In the genomic region with DNA sequence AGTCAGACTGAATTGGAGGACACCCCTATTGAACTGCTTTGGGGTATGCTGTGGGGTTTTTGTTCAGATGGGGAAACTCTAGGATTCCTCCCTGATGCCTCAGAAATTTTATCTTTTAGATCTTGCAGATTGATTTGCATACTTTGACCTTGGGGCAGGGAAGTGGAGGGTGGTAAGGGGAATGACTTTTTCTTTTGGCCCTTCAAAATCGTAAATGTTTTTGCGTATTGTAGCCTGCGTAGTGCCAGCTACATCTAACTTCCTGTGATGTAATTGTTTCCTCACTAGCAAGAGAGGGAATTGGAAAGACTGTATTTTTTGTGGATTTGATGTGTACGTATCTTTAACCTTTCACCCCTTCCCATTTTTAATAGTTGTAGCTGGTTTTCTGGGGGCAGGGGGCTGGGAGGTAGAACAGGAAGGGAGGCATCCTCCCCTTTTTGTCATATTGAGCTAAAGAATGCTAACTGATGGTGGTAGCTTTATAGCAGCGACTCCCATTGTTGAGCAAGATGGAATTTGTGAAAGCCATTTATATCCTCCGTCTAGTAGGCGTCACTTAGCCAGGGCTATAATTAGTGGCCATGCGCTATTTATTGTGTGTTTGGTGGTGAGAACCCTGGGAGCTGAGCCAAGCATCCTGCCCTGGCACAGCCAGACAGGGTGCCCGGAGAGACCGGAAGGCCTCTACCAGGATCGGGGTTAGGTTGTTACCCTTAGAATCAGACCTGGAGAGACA, we compare ENCODE assay signal across 15 cellular contexts. TPM values are rescaled to one million over a fixed set of nuclear protein-coding genes. Genes with fewer than 3 reads are reported as not detected.
DNase-seq lines count a peak whose midpoint lies in the region; ATAC-seq and TF ChIP-seq lines count a peak whose summit lies in the region.
"Had no signal": no experiment of that assay in that cellular context is flagged by ENCODE, and none has a peak within 500 bp of the region (broad histone marks: within the 10 kb centered on the region; RNA-seq: fewer than 3 reads in every experiment).

No MANE protein-coding gene starts in this region.

- no peak for TF ChIP-seq CTCF in NB4 (IDR thresholded peaks at IDR 0.05; ENCODE audit: low read depth, low read length)
- TF ChIP-seq CTCF in right atrium auricular region (IDR thresholded peaks at IDR 0.05) = no peak
- TF ChIP-seq CTCF in body of pancreas (IDR thresholded peaks at IDR 0.05) = no peak

- H3K36me3 ChIP-seq in right atrium auricular region (peaks cover 29% of the 10 kb centered on the region), body of pancreas (replicated peaks in 1 of 2; ENCODE audit: insufficient read depth in 1 of 2, low read depth in 2 of 2) (no peaks in the 10 kb centered on the region)
- H3K36me3 ChIP-seq: neutrophil had no signal

- peaks cover 0 to 56% of the 10 kb centered on the region in 2 donors for H3K4me1 ChIP-seq in right atrium auricular region
- peaks cover 9% of the 10 kb centered on the region for H3K4me1 ChIP-seq in body of pancreas

- H3K27ac ChIP-seq in right atrium auricular region (peak overlapping the region; percentile 52 to 71), body of pancreas (no peak overlapping the region)
- H3K27ac ChIP-seq: neutrophil, suprapubic skin had no signal

- H3K27me3 ChIP-seq in right atrium auricular region (no peaks in the 10 kb centered on the region), body of pancreas (no peaks in the 10 kb centered on the region)
- H3K27me3 ChIP-seq: suprapubic skin had no signal

- DNase-seq in H4 (ENCODE audit: low spot score) (peak; percentile 39), NB4 (ENCODE audit: low read depth) (peak; percentile 58), right atrium auricular region (ENCODE audit: low spot score) (no peak), body of pancreas (no peak), GM19238 (ENCODE audit: insufficient read length, low spot score) (no peak)
- DNase-seq in activated CD8-positive, alpha-beta T cell treated with anti-CD3 and anti-CD28 coated beads, Interleukin-2, amount 10 ng/mL, durations not matched to agents 7 days and 5 days = no peak
- no peak for DNase-seq in effector CD8-positive, alpha-beta T cell (lab: John Stamatoyannopoulos, UW)
- DNase-seq: activated naive CD4-positive, alpha-beta T cell treated with Interleukin-2 at 50 U/mL for 16 hours; CD8-positive, alpha-beta T cell; central memory CD4-positive, alpha-beta T cell; H9; mammary epithelial cell had no signal

- CTCF ChIA-PET in activated CD8-positive, alpha-beta T cell treated with anti-CD3 and anti-CD28 coated beads, Interleukin-2, amount 10 ng/mL, durations not matched to agents 7 days and 5 days (lab: Charles Lee) = interaction anchor here (0.9 kb wide), 1 partner anchor 154 kb away, joined by 4 read pairs; no protein-coding TSS in a partner anchor

- no peak for ATAC-seq in activated CD8-positive, alpha-beta T cell treated with anti-CD3 and anti-CD28 coated beads, Interleukin-2, amount 10 ng/mL, durations not matched to agents 7 days and 5 days
- no peak for ATAC-seq in HG02981 (IDR thresholded peaks at IDR 0.05; ENCODE audit: unreplicated experiment)
- no peak for ATAC-seq in body of pancreas
- ATAC-seq: CD8-positive, alpha-beta T cell had no signal

- H3K9me3 ChIP-seq in right atrium auricular region (no peaks in the 10 kb centered on the region), body of pancreas (no peaks in the 10 kb centered on the region)
- H3K9me3 ChIP-seq: neutrophil, suprapubic skin had no signal

- no peaks in the 10 kb centered on the region for H3K9me3 Mint-ChIP-seq in activated CD8-positive, alpha-beta T cell treated with anti-CD3 and anti-CD28 coated beads, Interleukin-2, amount 10 ng/mL, durations not matched to agents 7 days and 5 days (ENCODE audit: insufficient read depth)
- H3K9me3 Mint-ChIP-seq: CD8-positive, alpha-beta T cell; H9 had no signal

- H3K4me3 ChIP-seq in NB4 (ENCODE audit: low read depth, low read length) (no peak overlapping the region), right atrium auricular region (no peak overlapping the region), body of pancreas (no peak overlapping the region)
- H3K4me3 ChIP-seq: suprapubic skin had no signal

- intact Hi-C loops in body of pancreas (cut with DNase I) = no loop called here

- POLR2A ChIA-PET in activated CD8-positive, alpha-beta T cell treated with anti-CD3 and anti-CD28 coated beads, Interleukin-2, amount 10 ng/mL, durations not matched to agents 7 days and 5 days (lab: Charles Lee) = interaction anchor here (1.5 kb wide), 1 partner anchor 23 kb away, joined by 4 read pairs; no protein-coding TSS in a partner anchor

- H3K4me3 Mint-ChIP-seq in activated CD8-positive, alpha-beta T cell treated with anti-CD3 and anti-CD28 coated beads, Interleukin-2, amount 10 ng/mL, durations not matched to agents 7 days and 5 days = no peak overlapping the region
- H3K4me3 Mint-ChIP-seq: CD8-positive, alpha-beta T cell; H9 had no signal

- no peak for TF ChIP-seq POLR2A in NB4 (IDR thresholded peaks at IDR 0.05; ENCODE audit: extremely low read depth, insufficient read length)
- no peak for TF ChIP-seq POLR2A in body of pancreas (IDR thresholded peaks at IDR 0.05)

- no peaks in the 10 kb centered on the region for H3K27me3 Mint-ChIP-seq in activated CD8-positive, alpha-beta T cell treated with anti-CD3 and anti-CD28 coated beads, Interleukin-2, amount 10 ng/mL, durations not matched to agents 7 days and 5 days (ENCODE audit: low read depth)

- H3K36me3 Mint-ChIP-seq in activated CD8-positive, alpha-beta T cell treated with anti-CD3 and anti-CD28 coated beads, Interleukin-2, amount 10 ng/mL, durations not matched to agents 7 days and 5 days (ENCODE audit: low read depth) = peaks cover 96% of the 10 kb centered on the region

- H3K27ac Mint-ChIP-seq in activated CD8-positive, alpha-beta T cell treated with anti-CD3 and anti-CD28 coated beads, Interleukin-2, amount 10 ng/mL, durations not matched to agents 7 days and 5 days = peak overlapping the region; percentile 20
- H3K27ac Mint-ChIP-seq: CD8-positive, alpha-beta T cell had no signal

- 58 to 65% methylated on average over 11 of the region's 11 CpGs for WGBS in body of pancreas, 2 donors

- peaks cover 75% of the 10 kb centered on the region for H3K4me1 Mint-ChIP-seq in activated CD8-positive, alpha-beta T cell treated with anti-CD3 and anti-CD28 coated beads, Interleukin-2, amount 10 ng/mL, durations not matched to agents 7 days and 5 days (ENCODE audit: low read depth)

RNA-seq across cellular contexts. Expression of a gene that starts 11.3 kb away (rescaled TPM):
- 5.4 and 10.5 TPM in 2 replicates for total RNA-seq in H4 (2014; rRNA removed; shearing (Covaris generic))
- 10 to 100 TPM; 26.8 to 27.8 TPM for total RNA-seq in activated CD8-positive, alpha-beta T cell treated with anti-CD3 and anti-CD28 coated beads, Interleukin-2, amount 10 ng/mL, durations not matched to agents 7 days and 5 days
- total RNA-seq in right atrium auricular region = 10 to 100 TPM; 17.8 to 28.4 TPM
- 1 to 10 TPM; 6.2 to 9.2 TPM for total RNA-seq in body of pancreas

RNA-seq across cellular contexts. Expression of a gene that starts 58.5 kb away (rescaled TPM):
- total RNA-seq in H4 (2014; rRNA removed; shearing (Covaris generic)) = 28.9 and 32.9 TPM in 2 replicates
- total RNA-seq in activated CD8-positive, alpha-beta T cell treated with anti-CD3 and anti-CD28 coated beads, Interleukin-2, amount 10 ng/mL, durations not matched to agents 7 days and 5 days = 10 to 100 TPM; 75.6 to 82.2 TPM
- total RNA-seq in right atrium auricular region = 10 to 100 TPM; 18.1 to 18.3 TPM
- 10 to 100 TPM; 18.4 to 22.1 TPM for total RNA-seq in body of pancreas

Comparison
In these comparisons a context has a peak if more than half of its experiments do, and no peak if none do; other contexts are left out.
1. DNase-seq: peak in H4 (single experiment) and NB4 (single experiment); none in activated CD8-positive, alpha-beta T cell treated with anti-CD3 and anti-CD28 coated beads, Interleukin-2, amount 10 ng/mL, durations not matched to agents 7 days and 5 days (single experiment), right atrium auricular region (single experiment), effector CD8-positive, alpha-beta T cell (single experiment), body of pancreas (0 of 4) and GM19238 (single experiment).
2. H3K27ac ChIP-seq: peak in right atrium auricular region (2 of 2); none in body of pancreas (0 of 4).